ENCODE assay signal across 8 cellular contexts in genomic region chr15:31396881-31397560, GRCh38.
DNase-seq lines count a peak whose midpoint lies in the region; ATAC-seq and TF ChIP-seq lines count a peak whose summit lies in the region.

No MANE protein-coding gene starts in this region.

- H3K27ac Mint-ChIP-seq in natural killer cell treated with Interleukin-12 subunit alpha and Interleukin-12 subunit beta and Interleukin-15 and Interleukin-18, amount 100 ng/mL, for 72 hours: peak overlapping the region; percentile 8 to 82
- H3K27ac Mint-ChIP-seq in activated T-helper 17 cell treated with anti-CD3 and anti-CD28 coated beads, Interleukin-2, amount 50 U/mL, for 72 hours: no peak overlapping the region
- no peak overlapping the region for H3K27ac Mint-ChIP-seq in T-helper 2 cell treated with Interferon-gamma antibody and Interleukin-4, amounts not matched to agents 5 μg/mL and 100 μg/mL, for 36 hours

- H3K9me3 ChIP-seq in RWPE2 (ENCODE audit: severe bottlenecking): no peaks in the 10 kb centered on the region

- no peaks in the 10 kb centered on the region for H3K36me3 ChIP-seq in RWPE2 (ENCODE audit: low read depth)

- no peaks in the 10 kb centered on the region for H3K27me3 Mint-ChIP-seq in natural killer cell treated with Interleukin-12 subunit alpha and Interleukin-12 subunit beta and Interleukin-15 and Interleukin-18, amount 100 ng/mL, for 72 hours
- H3K27me3 Mint-ChIP-seq in activated T-helper 17 cell treated with anti-CD3 and anti-CD28 coated beads, Interleukin-2, amount 50 U/mL, for 72 hours: no peaks in the 10 kb centered on the region
- peaks cover 2% of the 10 kb centered on the region for H3K27me3 Mint-ChIP-seq in T-helper 2 cell treated with Interferon-gamma antibody and Interleukin-4, amounts not matched to agents 5 μg/mL and 100 μg/mL, for 36 hours (ENCODE audit: low read depth)

- peak; percentile 54 for TF ChIP-seq CTCF in RWPE2 (IDR thresholded peaks at IDR 0.05; ENCODE audit: poor library complexity, severe bottlenecking)

- peaks cover 22% of the 10 kb centered on the region for H3K4me1 ChIP-seq in RWPE2 (ENCODE audit: insufficient read depth, poor library complexity, severe bottlenecking)

- no peak overlapping the region for H3K4me3 Mint-ChIP-seq in natural killer cell treated with Interleukin-12 subunit alpha and Interleukin-12 subunit beta and Interleukin-15 and Interleukin-18, amount 100 ng/mL, for 72 hours
- H3K4me3 Mint-ChIP-seq in activated T-helper 17 cell treated with anti-CD3 and anti-CD28 coated beads, Interleukin-2, amount 50 U/mL, for 72 hours: no peak overlapping the region
- no peak overlapping the region for H3K4me3 Mint-ChIP-seq in T-helper 2 cell treated with Interferon-gamma antibody and Interleukin-4, amounts not matched to agents 5 μg/mL and 100 μg/mL, for 36 hours

- DNase-seq in Ammon's horn (ENCODE audit: low spot score) (peak; percentile 60), HUDEP-2 (lab: John Stamatoyannopoulos, UW; ENCODE audit: unreplicated experiment in 76 of 76) (peak in 73 of 76 experiments; percentile 44 to 94 (median 86)), RWPE2 (ENCODE audit: low spot score) (peak; percentile 97), fibroblast of peridontal ligament (ENCODE audit: extremely low read depth) (peak; percentile 69)
- DNase-seq in natural killer cell treated with Interleukin-12 subunit alpha and Interleukin-12 subunit beta and Interleukin-15 and Interleukin-18, amount 100 ng/mL, for 72 hours (ENCODE audit: low spot score): no peak
- no peak for DNase-seq in T-helper 2 cell treated with Interferon-gamma antibody and Interleukin-4, amounts not matched to agents 5 μg/mL and 100 μg/mL, for 36 hours (ENCODE audit: low spot score)

- no peak overlapping the region for H3K4me3 ChIP-seq in RWPE2 (ENCODE audit: severe bottlenecking)

- H3K4me1 Mint-ChIP-seq in natural killer cell treated with Interleukin-12 subunit alpha and Interleukin-12 subunit beta and Interleukin-15 and Interleukin-18, amount 100 ng/mL, for 72 hours (ENCODE audit: low read depth in 2 of 2): peaks cover 37 to 41% of the 10 kb centered on the region in 2 donors
- H3K4me1 Mint-ChIP-seq in activated T-helper 17 cell treated with anti-CD3 and anti-CD28 coated beads, Interleukin-2, amount 50 U/mL, for 72 hours: no peaks in the 10 kb centered on the region
- H3K4me1 Mint-ChIP-seq in T-helper 2 cell treated with Interferon-gamma antibody and Interleukin-4, amounts not matched to agents 5 μg/mL and 100 μg/mL, for 36 hours (ENCODE audit: low read depth): peaks cover 29% of the 10 kb centered on the region

- H3K27ac ChIP-seq in RWPE2 (ENCODE audit: poor library complexity, severe bottlenecking): peak overlapping the region; percentile 80

- ATAC-seq in RWPE2 (ENCODE audit: low read depth): peak; percentile 80
- no peak for ATAC-seq in natural killer cell treated with Interleukin-12 subunit alpha and Interleukin-12 subunit beta and Interleukin-15 and Interleukin-18, amount 100 ng/mL, for 72 hours
- ATAC-seq in activated T-helper 17 cell treated with anti-CD3 and anti-CD28 coated beads, Interleukin-2, amount 50 U/mL, for 72 hours (replicated peaks): no peak
- ATAC-seq in HG03095 (IDR thresholded peaks at IDR 0.05; ENCODE audit: unreplicated experiment): no peak

- H3K36me3 Mint-ChIP-seq in natural killer cell treated with Interleukin-12 subunit alpha and Interleukin-12 subunit beta and Interleukin-15 and Interleukin-18, amount 100 ng/mL, for 72 hours: no peaks in the 10 kb centered on the region
- no peaks in the 10 kb centered on the region for H3K36me3 Mint-ChIP-seq in activated T-helper 17 cell treated with anti-CD3 and anti-CD28 coated beads, Interleukin-2, amount 50 U/mL, for 72 hours (ENCODE audit: low read depth)
- H3K36me3 Mint-ChIP-seq in T-helper 2 cell treated with Interferon-gamma antibody and Interleukin-4, amounts not matched to agents 5 μg/mL and 100 μg/mL, for 36 hours (ENCODE audit: low read depth): no peaks in the 10 kb centered on the region

- no peaks in the 10 kb centered on the region for H3K27me3 ChIP-seq in RWPE2 (ENCODE audit: insufficient read depth, poor library complexity, severe bottlenecking)

- no peaks in the 10 kb centered on the region for H3K9me3 Mint-ChIP-seq in natural killer cell treated with Interleukin-12 subunit alpha and Interleukin-12 subunit beta and Interleukin-15 and Interleukin-18, amount 100 ng/mL, for 72 hours
- no peaks in the 10 kb centered on the region for H3K9me3 Mint-ChIP-seq in activated T-helper 17 cell treated with anti-CD3 and anti-CD28 coated beads, Interleukin-2, amount 50 U/mL, for 72 hours
- no peaks in the 10 kb centered on the region for H3K9me3 Mint-ChIP-seq in T-helper 2 cell treated with Interferon-gamma antibody and Interleukin-4, amounts not matched to agents 5 μg/mL and 100 μg/mL, for 36 hours

Comparison
In these comparisons a context has a peak if more than half of its experiments do, and no peak if none do; other contexts are left out.
1. DNase-seq: peak in Ammon's horn (single experiment), HUDEP-2 (73 of 76), RWPE2 (single experiment) and fibroblast of peridontal ligament (single experiment); none in natural killer cell treated with Interleukin-12 subunit alpha and Interleukin-12 subunit beta and Interleukin-15 and Interleukin-18, amount 100 ng/mL, for 72 hours (single experiment) and T-helper 2 cell treated with Interferon-gamma antibody and Interleukin-4, amounts not matched to agents 5 μg/mL and 100 μg/mL, for 36 hours (single experiment).
2. H3K27ac Mint-ChIP-seq: peak in natural killer cell treated with Interleukin-12 subunit alpha and Interleukin-12 subunit beta and Interleukin-15 and Interleukin-18, amount 100 ng/mL, for 72 hours (2 of 2); none in activated T-helper 17 cell treated with anti-CD3 and anti-CD28 coated beads, Interleukin-2, amount 50 U/mL, for 72 hours (single experiment) and T-helper 2 cell treated with Interferon-gamma antibody and Interleukin-4, amounts not matched to agents 5 μg/mL and 100 μg/mL, for 36 hours (single experiment).